In the genomic region with DNA sequence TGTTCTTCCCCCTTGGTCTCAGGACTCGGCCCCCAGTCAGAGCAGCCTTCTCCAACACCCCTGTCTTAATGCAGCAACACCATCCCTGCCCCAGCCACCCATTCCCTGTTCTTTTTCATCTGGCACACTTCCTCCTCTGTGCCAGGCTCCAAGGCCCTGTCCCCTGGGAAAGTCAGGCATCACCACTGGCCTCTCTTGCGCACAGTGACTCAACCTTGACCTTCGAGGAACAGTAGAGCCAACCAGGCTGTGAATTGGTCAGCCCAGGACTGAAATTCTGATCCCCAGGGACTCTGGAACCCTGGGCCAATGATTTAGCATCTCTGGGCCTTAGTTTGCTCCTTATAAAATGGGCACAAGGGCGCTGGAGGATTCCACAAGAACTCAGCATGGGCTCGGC, we compare ENCODE assay signal across 12 cellular contexts. TPM values are rescaled to one million over a fixed set of nuclear protein-coding genes. Genes with fewer than 3 reads are reported as not detected.
DNase-seq lines count a peak whose midpoint lies in the region; ATAC-seq lines count a peak whose summit lies in the region.
"Had no signal": no experiment of that assay in that cellular context is flagged by ENCODE, and none has a peak within 500 bp of the region (broad histone marks: within the 10 kb centered on the region; RNA-seq: fewer than 3 reads in every experiment).

No MANE protein-coding gene starts in this region.

- ATAC-seq in GM18511 (IDR thresholded peaks at IDR 0.05; ENCODE audit: unreplicated experiment), result no peak
- ATAC-seq: mucosa of descending colon had no signal

- no peaks in the 10 kb centered on the region for H3K9me3 Mint-ChIP-seq in activated T-cell treated with anti-CD3 and anti-CD28 coated beads, Interleukin-2, amount 50 U/mL, for 24 hours
- H3K9me3 Mint-ChIP-seq in activated CD4-positive, alpha-beta memory T cell treated with anti-CD3 and anti-CD28 coated beads, Interleukin-2, amount 10 ng/mL, durations not matched to agents 7 days and 5 days, result no peaks in the 10 kb centered on the region

- H3K36me3 Mint-ChIP-seq in activated T-cell treated with anti-CD3 and anti-CD28 coated beads, Interleukin-2, amount 50 U/mL, for 24 hours (ENCODE audit: low read depth), result peaks cover 36% of the 10 kb centered on the region
- peaks cover 31% of the 10 kb centered on the region for H3K36me3 Mint-ChIP-seq in activated CD4-positive, alpha-beta memory T cell treated with anti-CD3 and anti-CD28 coated beads, Interleukin-2, amount 10 ng/mL, durations not matched to agents 7 days and 5 days (ENCODE audit: low read depth)

- CTCF ChIA-PET in activated CD4-positive, alpha-beta memory T cell treated with anti-CD3 and anti-CD28 coated beads, Interleukin-2, amount 10 ng/mL, durations not matched to agents 7 days and 5 days (lab: Charles Lee), result interaction anchor here (9.9 kb wide), 1 partner anchor 15 kb away, joined by 190 read pairs; no protein-coding TSS in a partner anchor

- peak overlapping the region; percentile 62 for H3K4me3 Mint-ChIP-seq in activated T-cell treated with anti-CD3 and anti-CD28 coated beads, Interleukin-2, amount 50 U/mL, for 24 hours
- peak overlapping the region; percentile 91 for H3K4me3 Mint-ChIP-seq in activated CD4-positive, alpha-beta memory T cell treated with anti-CD3 and anti-CD28 coated beads, Interleukin-2, amount 10 ng/mL, durations not matched to agents 7 days and 5 days

- no peaks in the 10 kb centered on the region for H3K27me3 Mint-ChIP-seq in activated T-cell treated with anti-CD3 and anti-CD28 coated beads, Interleukin-2, amount 50 U/mL, for 24 hours
- H3K27me3 Mint-ChIP-seq in activated CD4-positive, alpha-beta memory T cell treated with anti-CD3 and anti-CD28 coated beads, Interleukin-2, amount 10 ng/mL, durations not matched to agents 7 days and 5 days, result no peaks in the 10 kb centered on the region

- peaks cover 84% of the 10 kb centered on the region for H3K4me1 Mint-ChIP-seq in activated T-cell treated with anti-CD3 and anti-CD28 coated beads, Interleukin-2, amount 50 U/mL, for 24 hours (ENCODE audit: low read depth)
- H3K4me1 Mint-ChIP-seq in activated CD4-positive, alpha-beta memory T cell treated with anti-CD3 and anti-CD28 coated beads, Interleukin-2, amount 10 ng/mL, durations not matched to agents 7 days and 5 days, result peaks cover 87% of the 10 kb centered on the region

- DNase-seq in activated T-cell treated with anti-CD3 and anti-CD28 coated beads, Interleukin-2, amount 50 U/mL, for 24 hours, result no peak
- DNase-seq in activated T-cell treated with anti-CD3 and anti-CD28 coated beads, Interleukin-2, amount 50 U/mL, for 48 hours, result no peak
- no peak for DNase-seq in activated CD4-positive, alpha-beta memory T cell treated with anti-CD3 and anti-CD28 coated beads, Interleukin-2, amount 10 ng/mL, durations not matched to agents 7 days and 5 days
- DNase-seq in globus pallidus (ENCODE audit: low spot score) (peak; percentile 8), substantia nigra (lab: John Stamatoyannopoulos, UW) (peak in 1 of 49 donors; percentile 62), retina (no peak)
- no peak for DNase-seq in stimulated activated naive CD4-positive, alpha-beta T cell (lab: John Stamatoyannopoulos, UW)
- DNase-seq: HCEC 1CT, Kasumi-1, SJCRH30 had no signal

- peak overlapping the region; percentile 100 for H3K27ac ChIP-seq in substantia nigra (ENCODE audit: low read depth, low read length, poor library complexity, severe bottlenecking)

- POLR2A ChIA-PET in activated CD4-positive, alpha-beta memory T cell treated with anti-CD3 and anti-CD28 coated beads, Interleukin-2, amount 10 ng/mL, durations not matched to agents 7 days and 5 days (lab: Charles Lee), result interaction anchor here (0.8 to 8.9 kb wide), 8 partner anchors 8 to 243 kb away, joined by 3 to 148 read pairs (median 4); a partner anchor contains a TSS

- H3K27ac Mint-ChIP-seq in activated T-cell treated with anti-CD3 and anti-CD28 coated beads, Interleukin-2, amount 50 U/mL, for 24 hours, result peak overlapping the region; percentile 99
- peak overlapping the region; percentile 99 for H3K27ac Mint-ChIP-seq in activated CD4-positive, alpha-beta memory T cell treated with anti-CD3 and anti-CD28 coated beads, Interleukin-2, amount 10 ng/mL, durations not matched to agents 7 days and 5 days

RNA-seq across cellular contexts. Expression of a gene that starts 10.5 kb away (rescaled TPM):
- total RNA-seq in activated CD4-positive, alpha-beta memory T cell treated with anti-CD3 and anti-CD28 coated beads, Interleukin-2, amount 10 ng/mL, durations not matched to agents 7 days and 5 days, result 100 to 1,000 TPM; 113 to 123 TPM

RNA-seq across cellular contexts. Expression of a gene that starts 32.2 kb away (rescaled TPM):
- 1 to 10 TPM; 2.5 to 3.9 TPM for total RNA-seq in activated CD4-positive, alpha-beta memory T cell treated with anti-CD3 and anti-CD28 coated beads, Interleukin-2, amount 10 ng/mL, durations not matched to agents 7 days and 5 days
